In genomic region chr4:156941940-156942548, GRCh38 we compare ENCODE assay signal across 8 cellular contexts. TPM values are rescaled to one million over a fixed set of nuclear protein-coding genes. Genes with fewer than 3 reads are reported as not detected.
DNase-seq lines count a peak whose midpoint lies in the region; ATAC-seq and TF ChIP-seq lines count a peak whose summit lies in the region.

No MANE protein-coding gene starts in this region.

- no peak for TF ChIP-seq CTCF in cardiac fibroblast (IDR thresholded peaks at IDR 0.05; ENCODE audit: low read depth, low read length)

- no peaks in the 10 kb centered on the region for H3K27me3 Mint-ChIP-seq in stimulated activated naive B cell treated with anti-CD40 and anti-IgM and Interleukin-4, amounts not matched to agents 10 μg/mL and 1 μg/mL and 100 μg/mL, for 72 hours
- no peaks in the 10 kb centered on the region for H3K27me3 Mint-ChIP-seq in effector memory CD8-positive, alpha-beta T cell

- no peak overlapping the region for H3K27ac Mint-ChIP-seq in stimulated activated naive B cell treated with anti-CD40 and anti-IgM and Interleukin-4, amounts not matched to agents 10 μg/mL and 1 μg/mL and 100 μg/mL, for 72 hours
- H3K27ac Mint-ChIP-seq in effector memory CD8-positive, alpha-beta T cell: no peak overlapping the region

- ATAC-seq in stimulated activated naive B cell treated with anti-CD40 and anti-IgM and Interleukin-4, amounts not matched to agents 10 μg/mL and 1 μg/mL and 100 μg/mL, for 72 hours (replicated peaks): no peak
- ATAC-seq in effector memory CD8-positive, alpha-beta T cell (replicated peaks): no peak

- no peaks in the 10 kb centered on the region for H3K4me1 Mint-ChIP-seq in stimulated activated naive B cell treated with anti-CD40 and anti-IgM and Interleukin-4, amounts not matched to agents 10 μg/mL and 1 μg/mL and 100 μg/mL, for 72 hours
- H3K4me1 Mint-ChIP-seq in effector memory CD8-positive, alpha-beta T cell (ENCODE audit: low read depth in 2 of 2): no peaks in the 10 kb centered on the region

- DNase-seq in AG08396 (ENCODE audit: low spot score) (peak; percentile 67), NCI-H146 treated with DMSO at 0.1 percent for 48 hours (lab: John Stamatoyannopoulos, UW; ENCODE audit: unreplicated experiment) (peak; percentile 62), cardiac fibroblast (ENCODE audit: low read depth in 2 of 2) (peak; percentile 81 to 97), lung microvascular endothelial cell (ENCODE audit: low read depth in 2 of 2) (peak; percentile 66 to 92), NCI-H2171 treated with DMSO at 0.1 percent for 48 hours (lab: John Stamatoyannopoulos, UW) (no peak)
- no peak for DNase-seq in stimulated activated naive B cell treated with anti-CD40 and anti-IgM and Interleukin-4, amounts not matched to agents 10 μg/mL and 1 μg/mL and 100 μg/mL, for 72 hours
- DNase-seq in effector memory CD8-positive, alpha-beta T cell: no peak
- DNase-seq in activated naive CD4-positive, alpha-beta T cell treated with Interleukin-2 at 50 U/mL for 16 hours: no peak

- no peak overlapping the region for H3K4me3 ChIP-seq in cardiac fibroblast (replicated peaks in 1 of 2; ENCODE audit: low read depth in 2 of 2, low read length in 2 of 2)

- no peak overlapping the region for H3K4me3 Mint-ChIP-seq in stimulated activated naive B cell treated with anti-CD40 and anti-IgM and Interleukin-4, amounts not matched to agents 10 μg/mL and 1 μg/mL and 100 μg/mL, for 72 hours
- no peak overlapping the region for H3K4me3 Mint-ChIP-seq in effector memory CD8-positive, alpha-beta T cell

- H3K9me3 Mint-ChIP-seq in stimulated activated naive B cell treated with anti-CD40 and anti-IgM and Interleukin-4, amounts not matched to agents 10 μg/mL and 1 μg/mL and 100 μg/mL, for 72 hours: no peaks in the 10 kb centered on the region
- H3K9me3 Mint-ChIP-seq in effector memory CD8-positive, alpha-beta T cell: peaks cover 14% of the 10 kb centered on the region in 2 donors

- H3K36me3 Mint-ChIP-seq in stimulated activated naive B cell treated with anti-CD40 and anti-IgM and Interleukin-4, amounts not matched to agents 10 μg/mL and 1 μg/mL and 100 μg/mL, for 72 hours: no peaks in the 10 kb centered on the region
- peaks cover 3% of the 10 kb centered on the region for H3K36me3 Mint-ChIP-seq in effector memory CD8-positive, alpha-beta T cell (ENCODE audit: insufficient read depth)

RNA-seq across cellular contexts. Expression of gene PDGFC, which starts 29.6 kb away (rescaled TPM):
- 15.3 and 38.1 TPM in 2 replicates for total RNA-seq in lung microvascular endothelial cell

Comparison
In these comparisons a context has a peak if more than half of its experiments do, and no peak if none do; other contexts are left out.
1. DNase-seq: peak in AG08396 (single experiment), NCI-H146 treated with DMSO at 0.1 percent for 48 hours (single experiment), cardiac fibroblast (2 of 2) and lung microvascular endothelial cell (2 of 2); none in stimulated activated naive B cell treated with anti-CD40 and anti-IgM and Interleukin-4, amounts not matched to agents 10 μg/mL and 1 μg/mL and 100 μg/mL, for 72 hours (single experiment), effector memory CD8-positive, alpha-beta T cell (0 of 3), activated naive CD4-positive, alpha-beta T cell treated with Interleukin-2 at 50 U/mL for 16 hours (single experiment) and NCI-H2171 treated with DMSO at 0.1 percent for 48 hours (single experiment).